1 cellular context compared by ENCODE assay signal in genomic region chr6:30691208-30691872, GRCh38.
TF ChIP-seq lines count a peak whose summit lies in the region.

No MANE protein-coding gene starts in this region.

TF ChIP-seq in IMR-90, 13 proteins besides CTCF, POLR2A, EP300 and RAD21 (continued from another document):
- no peak for TF ChIP-seq ELK1 (IDR thresholded peaks at IDR 0.05; ENCODE audit: borderline replicate concordance, low read depth, low read length)
TF ChIP-seq in IMR-90: peak in this region for 1.
